8 cellular contexts compared by ENCODE assay signal in the genomic region with DNA sequence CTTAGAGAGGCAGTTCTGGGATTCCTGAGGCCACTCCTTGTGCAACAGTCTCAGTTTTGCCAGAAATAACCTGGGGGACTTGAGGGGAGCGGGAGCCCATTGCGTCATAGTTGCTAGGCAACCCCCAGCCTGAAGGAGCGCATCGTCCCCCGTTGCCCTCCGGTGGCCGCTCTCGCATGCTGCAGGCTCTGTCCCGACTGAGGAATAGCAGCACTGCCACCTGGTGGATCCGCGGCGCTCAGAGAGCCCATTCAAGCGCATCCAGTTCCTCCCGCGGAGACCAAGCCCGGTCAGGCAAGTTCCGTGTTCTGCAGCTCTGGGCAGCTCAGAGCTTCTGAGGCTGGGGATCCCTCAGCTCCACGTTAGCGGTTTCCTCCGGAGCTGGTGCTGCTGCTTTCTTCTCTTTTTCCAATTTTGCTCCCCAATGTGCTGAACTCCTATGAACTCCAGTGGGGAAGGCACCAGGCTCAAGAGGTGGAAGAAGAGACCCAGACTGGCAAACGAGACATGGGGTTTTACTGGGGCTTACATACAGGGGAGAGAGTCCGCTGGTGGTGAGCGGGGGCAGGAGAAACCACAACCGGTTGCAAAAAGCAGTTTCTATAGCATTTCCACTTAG. TPM values are rescaled to one million over a fixed set of nuclear protein-coding genes. Genes with fewer than 3 reads are reported as not detected.
DNase-seq lines count a peak whose midpoint lies in the region; ATAC-seq and TF ChIP-seq lines count a peak whose summit lies in the region.

No MANE protein-coding gene starts in this region.

- H3K27me3 Mint-ChIP-seq in T-helper 2 cell treated with Interferon-gamma antibody and Interleukin-4, amounts not matched to agents 5 μg/mL and 100 μg/mL, for 36 hours (ENCODE audit: low read depth), result peaks cover 3% of the 10 kb centered on the region

- H3K9me3 ChIP-seq in ascending aorta, result no peaks in the 10 kb centered on the region

- intact Hi-C loops in ascending aorta (cut with DNase I), result loop anchor here (1.0 to 5.0 kb wide), 5 partner anchors 44 to 435 kb away; a partner anchor contains a TSS

- no peaks in the 10 kb centered on the region for H3K9me3 Mint-ChIP-seq in T-helper 2 cell treated with Interferon-gamma antibody and Interleukin-4, amounts not matched to agents 5 μg/mL and 100 μg/mL, for 36 hours

- no peak overlapping the region for H3K27ac ChIP-seq in ascending aorta

- DNase-seq in AG04449 (ENCODE audit: low read depth, low spot score) (peak; percentile 82), NCI-H2029 treated with DMSO at 0.1 percent for 48 hours (lab: John Stamatoyannopoulos, UW) (peak; percentile 66), ascending aorta (ENCODE audit: low spot score in 2 of 2) (peak; percentile 90 to 99), hepatic stellate cell (ENCODE audit: low spot score) (peak; percentile 95), skeletal muscle cell (ENCODE audit: low read depth) (peak; percentile 91)
- DNase-seq in T-helper 2 cell treated with Interferon-gamma antibody and Interleukin-4, amounts not matched to agents 5 μg/mL and 100 μg/mL, for 36 hours (ENCODE audit: low spot score), result peak; percentile 84

- TF ChIP-seq CTCF in AG04449 (IDR thresholded peaks at IDR 0.05; ENCODE audit: insufficient read depth, low read length, missing control alignments), result peak; percentile 100
- TF ChIP-seq CTCF in ascending aorta (IDR thresholded peaks at IDR 0.05), result peak; percentile 99 to 100 (median 99)

- H3K27ac Mint-ChIP-seq in T-helper 2 cell treated with Interferon-gamma antibody and Interleukin-4, amounts not matched to agents 5 μg/mL and 100 μg/mL, for 36 hours, result no peak overlapping the region

- ATAC-seq in GM18858 (IDR thresholded peaks at IDR 0.05; ENCODE audit: unreplicated experiment) (peak; percentile 96), HG03039 (IDR thresholded peaks at IDR 0.05; ENCODE audit: unreplicated experiment) (peak; percentile 95)

- no peaks in the 10 kb centered on the region for H3K36me3 Mint-ChIP-seq in T-helper 2 cell treated with Interferon-gamma antibody and Interleukin-4, amounts not matched to agents 5 μg/mL and 100 μg/mL, for 36 hours (ENCODE audit: low read depth)

- peaks cover 0 to 12% of the 10 kb centered on the region in 2 donors for H3K4me1 ChIP-seq in ascending aorta

- peaks cover 5% of the 10 kb centered on the region for H3K4me1 Mint-ChIP-seq in T-helper 2 cell treated with Interferon-gamma antibody and Interleukin-4, amounts not matched to agents 5 μg/mL and 100 μg/mL, for 36 hours (ENCODE audit: low read depth)

- no peaks in the 10 kb centered on the region for H3K27me3 ChIP-seq in ascending aorta

- CTCF ChIA-PET in AG04449 (lab: Yijun Ruan, JAX), result interaction anchor here (0.6 to 9.7 kb wide), 33 partner anchors 10 to 240 kb away, joined by 3 to 147 read pairs (median 6); a partner anchor contains a TSS

- H3K4me3 Mint-ChIP-seq in T-helper 2 cell treated with Interferon-gamma antibody and Interleukin-4, amounts not matched to agents 5 μg/mL and 100 μg/mL, for 36 hours, result peak overlapping the region; percentile 12

- POLR2A ChIA-PET in AG04449 (lab: Yijun Ruan, JAX), result interaction anchor here (1.3 to 2.0 kb wide), 2 partner anchors 45 to 71 kb away, joined by 3 to 8 read pairs; a partner anchor contains a TSS

- H3K4me3 ChIP-seq in AG04449 (ENCODE audit: low read depth, low read length), result no peak overlapping the region
- H3K4me3 ChIP-seq in ascending aorta, result no peak overlapping the region
- H3K4me3 ChIP-seq in skeletal muscle cell (ENCODE audit: low read depth, low read length), result no peak overlapping the region

- H3K36me3 ChIP-seq in ascending aorta, result no peaks in the 10 kb centered on the region

RNA-seq across cellular contexts. Expression of a gene that starts 15.1 kb away (rescaled TPM):
- 1.8 TPM for total RNA-seq in ascending aorta

RNA-seq across cellular contexts. Expression of a gene that starts 44.9 kb away (rescaled TPM):
- 138 TPM for total RNA-seq in ascending aorta
